ENCODE assay signal across 8 cellular contexts in genomic region chr22:41091139-41092022, GRCh38. TPM values are rescaled to one million over a fixed set of nuclear protein-coding genes. Genes with fewer than 3 reads are reported as not detected.
DNase-seq lines count a peak whose midpoint lies in the region; ATAC-seq and TF ChIP-seq lines count a peak whose summit lies in the region.

No MANE protein-coding gene starts in this region.

- H3K9me3 Mint-ChIP-seq in Caco-2 (ENCODE audit: unreplicated experiment), result no peaks in the 10 kb centered on the region

- intact Hi-C loops in Caco-2 (cut with micrococcal nuclease; ENCODE audit: unreplicated experiment), result loop anchor here (1.0 to 5.0 kb wide), 4 partner anchors 44 to 140 kb away; partner anchors contain the start of gene RBX1

- peak overlapping the region; percentile 99 for H3K18ac ChIP-seq in mesendoderm (ENCODE audit: low read length)

- peaks cover 34% of the 10 kb centered on the region for H3K36me3 Mint-ChIP-seq in Caco-2 (ENCODE audit: insufficient read depth, unreplicated experiment)

- H3K79me1 ChIP-seq in mesendoderm (ENCODE audit: low read length), result no peaks in the 10 kb centered on the region

- H4K5ac ChIP-seq in mesendoderm (ENCODE audit: low read length), result no peak overlapping the region

- H2BK120ac ChIP-seq in mesendoderm (ENCODE audit: low read depth, low read length), result peak overlapping the region; percentile 86

- CTCF ChIA-PET in Caco-2 (lab: Charles Lee), result interaction anchor here (3.2 kb wide), 1 partner anchor 169 kb away, joined by 14 read pairs; no protein-coding TSS in a partner anchor

- H3K36me3 ChIP-seq in Caco-2 (ENCODE audit: control insufficient read depth, insufficient read depth, low read length), result no peaks in the 10 kb centered on the region
- H3K36me3 ChIP-seq in HUES48 (ENCODE audit: control insufficient read depth, insufficient read depth, low read length), result peaks cover 8% of the 10 kb centered on the region; the same call in 1 of the 2 replicates
- H3K36me3 ChIP-seq in NT2/D1 (ENCODE audit: insufficient read depth, insufficient read length, low read length), result no peaks in the 10 kb centered on the region
- no peaks in the 10 kb centered on the region for H3K36me3 ChIP-seq in endocrine pancreas (ENCODE audit: control insufficient read depth, insufficient read depth, low read length)
- no peaks in the 10 kb centered on the region for H3K36me3 ChIP-seq in mesendoderm (ENCODE audit: control insufficient read depth, insufficient read depth, low read length)

- POLR2A ChIA-PET in Caco-2 (lab: Charles Lee), result interaction anchor here (0.6 to 5.3 kb wide), 4 partner anchors 69 to 140 kb away, joined by 3 to 29 read pairs (median 7); partner anchors contain the start of gene RBX1

- peaks cover 42% of the 10 kb centered on the region for H3K79me2 ChIP-seq in mesendoderm (ENCODE audit: control insufficient read depth, insufficient read depth, low read length)

- peak overlapping the region; percentile 96 for H3K27ac Mint-ChIP-seq in Caco-2 (ENCODE audit: unreplicated experiment)

- 0 out of 2 replicates have a peak, but pooled peaks cover 3% of the 10 kb centered on the region for H3K4me1 ChIP-seq in Caco-2
- H3K4me1 ChIP-seq in HUES48 (ENCODE audit: control insufficient read depth, insufficient read depth, low read length), result peaks cover 13% of the 10 kb centered on the region; the same call in 1 of the 2 replicates
- no peaks in the 10 kb centered on the region for H3K4me1 ChIP-seq in NT2/D1 (ENCODE audit: insufficient read depth, insufficient read length)
- H3K4me1 ChIP-seq in endocrine pancreas (ENCODE audit: control insufficient read depth, insufficient read depth, low read length), result peaks cover 4% of the 10 kb centered on the region
- peaks cover 2% of the 10 kb centered on the region for H3K4me1 ChIP-seq in mesendoderm (ENCODE audit: control insufficient read depth, low read depth, low read length)

- peaks cover 6% of the 10 kb centered on the region for H3K4me1 Mint-ChIP-seq in Caco-2 (ENCODE audit: low read depth, unreplicated experiment)

- H3K27me3 Mint-ChIP-seq in Caco-2 (ENCODE audit: insufficient read depth, unreplicated experiment), result no peaks in the 10 kb centered on the region

- H3K27ac ChIP-seq in HUES48 (ENCODE audit: low read depth, low read length) (peak overlapping the region; percentile 100), mesendoderm (ENCODE audit: low read depth, low read length) (peak overlapping the region; percentile 100)

- no peaks in the 10 kb centered on the region for H3K9me3 ChIP-seq in Caco-2
- no peaks in the 10 kb centered on the region for H3K9me3 ChIP-seq in HUES48 (ENCODE audit: control insufficient read depth, insufficient read depth, low read length)
- H3K9me3 ChIP-seq in NT2/D1 (ENCODE audit: insufficient read depth, low read length), result no peaks in the 10 kb centered on the region
- H3K9me3 ChIP-seq in endocrine pancreas (ENCODE audit: control insufficient read depth, low read length), result no peaks in the 10 kb centered on the region

- peak overlapping the region; percentile 100 for H3K56ac ChIP-seq in mesendoderm (ENCODE audit: low read length)

- H3K4me2 ChIP-seq in mesendoderm (ENCODE audit: low read length), result peak overlapping the region; percentile 84

- DNase-seq in Caco-2, result peak; percentile 97 to 98
- peak; percentile 94 for DNase-seq in NT2/D1 (ENCODE audit: low read depth, low spot score)
- DNase-seq in activated CD8-positive, alpha-beta memory T cell treated with anti-CD3 and anti-CD28 coated beads, Interleukin-2, amount 50 U/mL, for 24 hours (ENCODE audit: extremely low read depth), result peak; percentile 98
- DNase-seq in mesendoderm, result peak; percentile 99
- peak; percentile 100 for DNase-seq in stimulated activated CD8-positive, alpha-beta memory T cell treated with anti-CD3 and anti-CD28 coated beads, Interleukin-12 subunit alpha, Interleukin-12 subunit beta, amount 100 ng/mL, for 4 hours (ENCODE audit: low read depth)

- no CpG with 5 or more reads among the region's 66 CpGs for WGBS in mesendoderm (ENCODE audit: extremely low coverage, insufficient coverage, low lambda C conversion rate)

- H3K4ac ChIP-seq in mesendoderm (ENCODE audit: low read depth, low read length), result peak overlapping the region; percentile 99

- H3K9ac ChIP-seq in HUES48 (ENCODE audit: low read depth, low read length), result peak overlapping the region; percentile 99
- H3K9ac ChIP-seq in NT2/D1 (ENCODE audit: insufficient read length, low read depth), result peak overlapping the region; percentile 94
- H3K9ac ChIP-seq in endocrine pancreas (ENCODE audit: control insufficient read depth, insufficient read depth, low read length), result peak overlapping the region; percentile 97
- peak overlapping the region; percentile 99 for H3K9ac ChIP-seq in mesendoderm (ENCODE audit: low read length)

- no peak for TF ChIP-seq CTCF in Caco-2 (IDR thresholded peaks at IDR 0.05; ENCODE audit: insufficient read depth in 1 of 2, low read depth in 1 of 2, low read length in 1 of 2, severe bottlenecking in 1 of 2, unreplicated experiment in 1 of 2)

- peak overlapping the region; percentile 100 for H4K8ac ChIP-seq in mesendoderm (ENCODE audit: low read depth, low read length)

- H3K4me3 ChIP-seq in Caco-2 (ENCODE audit: low read depth, low read length), result peak overlapping the region; percentile 97
- peak overlapping the region; percentile 94 for H3K4me3 ChIP-seq in HUES48 (ENCODE audit: low read depth, low read length)
- peak overlapping the region; percentile 78 for H3K4me3 ChIP-seq in NT2/D1 (ENCODE audit: insufficient read length, low read depth)
- peak overlapping the region; percentile 82 for H3K4me3 ChIP-seq in endocrine pancreas (ENCODE audit: control insufficient read depth, insufficient read depth, low read length)
- H3K4me3 ChIP-seq in mesendoderm (ENCODE audit: low read length), result peak overlapping the region; percentile 72

- no peak overlapping the region for H2AK5ac ChIP-seq in mesendoderm (ENCODE audit: low read length)

- BruUV-seq in Caco-2 (replicated peaks; lab: Mats Ljungman, UMichigan), result TSS peak; percentile 97

- peak; percentile 67 for ATAC-seq in GM21390 (IDR thresholded peaks at IDR 0.05; ENCODE audit: unreplicated experiment)

- peak overlapping the region; percentile 97 for H2BK5ac ChIP-seq in mesendoderm (ENCODE audit: low read length)

- peak overlapping the region; percentile 80 for H3K23ac ChIP-seq in mesendoderm (ENCODE audit: low read length)

- peak overlapping the region; percentile 23 for H2BK15ac ChIP-seq in mesendoderm (replicated peaks; ENCODE audit: low read depth)

- H3K4me3 Mint-ChIP-seq in Caco-2 (ENCODE audit: unreplicated experiment), result peak overlapping the region; percentile 79

- H3K27me3 ChIP-seq in Caco-2 (replicated peaks; ENCODE audit: control insufficient read depth, insufficient read depth, low read length) (no peaks in the 10 kb centered on the region), HUES48 (ENCODE audit: control insufficient read depth, insufficient read depth, low read length) (no peaks in the 10 kb centered on the region), NT2/D1 (ENCODE audit: insufficient read depth, insufficient read length) (no peaks in the 10 kb centered on the region), endocrine pancreas (ENCODE audit: control insufficient read depth, insufficient read depth, low read length) (no peaks in the 10 kb centered on the region), mesendoderm (ENCODE audit: insufficient read depth, low read length, poor library complexity) (no peaks in the 10 kb centered on the region)

RNA-seq across cellular contexts. Expression of gene EP300, which starts 1.0 kb away (rescaled TPM):
- total RNA-seq in Caco-2 (2022), result 78.6 and 82.9 TPM in 2 replicates
- polyA plus RNA-seq in mesendoderm (2013, experiment 1 of 2), result 46.5 TPM
- polyA plus RNA-seq in mesendoderm (2013, experiment 2 of 2), result 46.2 TPM

Comparison
In these comparisons a context has a peak if more than half of its experiments do, and no peak if none do; other contexts are left out.
1. Peak in every context shown above with its lines: DNase-seq, ATAC-seq, H3K4me3 ChIP-seq and H3K27ac ChIP-seq.